Comparison of ENCODE assay signal across 17 cellular contexts in genomic region chr10:119447421-119447820, GRCh38.
DNase-seq lines count a peak whose midpoint lies in the region; ATAC-seq and TF ChIP-seq lines count a peak whose summit lies in the region.
"Had no signal": no experiment of that assay in that cellular context is flagged by ENCODE, and none has a peak within 500 bp of the region (broad histone marks: within the 10 kb centered on the region; RNA-seq: fewer than 3 reads in every experiment).

No MANE protein-coding gene starts in this region.

- H3K27me3 ChIP-seq in left ventricle myocardium inferior (ENCODE audit: low read depth) (no peaks in the 10 kb centered on the region), right atrium auricular region (no peaks in the 10 kb centered on the region), neuronal stem cell (ENCODE audit: control insufficient read depth in 3 of 3, insufficient read depth in 3 of 3, low read depth in 1 of 3, low read length in 3 of 3) (no peaks in the 10 kb centered on the region)

- H3K4me3 ChIP-seq in left ventricle myocardium inferior (no peak overlapping the region), right atrium auricular region (no peak overlapping the region), neuronal stem cell (ENCODE audit: low read length in 2 of 2) (no peak overlapping the region), lower leg skin (ENCODE audit: low read depth, poor library complexity, severe bottlenecking) (no peak overlapping the region)
- H3K4me3 ChIP-seq: GM23338 had no signal

- DNase-seq in activated CD4-positive, alpha-beta T cell treated with anti-CD3 and anti-CD28 coated beads, Interleukin-2, amount 10 ng/mL, durations not matched to agents 24 days and 14 days = no peak
- DNase-seq in activated CD4-positive, alpha-beta T cell treated with anti-CD3 and anti-CD28 coated beads, Interleukin-2, amount 10 ng/mL, durations not matched to agents 7 days and 5 days = no peak
- DNase-seq in left ventricle myocardium inferior (no peak), right atrium auricular region (ENCODE audit: low spot score) (no peak), neuronal stem cell (ENCODE audit: low spot score) (no peak), lower leg skin (ENCODE audit: low spot score in 2 of 2) (no peak)
- DNase-seq: CD8-positive, alpha-beta T cell; COR-L47; DMS153; DMS79 treated with DMSO at 0.1 percent for 48 hours; EL; H7 had no signal

- H3K9me3 ChIP-seq in left ventricle myocardium inferior (replicated peaks) = no peaks in the 10 kb centered on the region
- no peaks in the 10 kb centered on the region for H3K9me3 ChIP-seq in right atrium auricular region
- H3K9me3 ChIP-seq in neuronal stem cell (replicated peaks in 1 of 2; ENCODE audit: control insufficient read depth in 2 of 2, insufficient read depth in 1 of 2, low read depth in 1 of 2, low read length in 2 of 2) = no peaks in the 10 kb centered on the region

- CTCF ChIA-PET in activated CD4-positive, alpha-beta T cell treated with anti-CD3 and anti-CD28 coated beads, Interleukin-2, amount 10 ng/mL, durations not matched to agents 7 days and 5 days (lab: Charles Lee) = no interaction called here

- peak; percentile 31 for ATAC-seq in esophagus mucosa
- no peak for ATAC-seq in HG03045 (IDR thresholded peaks at IDR 0.05; ENCODE audit: unreplicated experiment)
- ATAC-seq: CD8-positive, alpha-beta T cell; GM23338 had no signal

- TF ChIP-seq CTCF in left ventricle myocardium inferior (IDR thresholded peaks at IDR 0.05; ENCODE audit: borderline replicate concordance) = no peak
- TF ChIP-seq CTCF in right atrium auricular region (IDR thresholded peaks at IDR 0.05) = no peak
- no peak for TF ChIP-seq CTCF in lower leg skin (IDR thresholded peaks at IDR 0.05)

- no peak overlapping the region for H2BK12ac ChIP-seq in neuronal stem cell (ENCODE audit: low read length)

- peak overlapping the region; percentile 73 for H4K8ac ChIP-seq in neuronal stem cell (ENCODE audit: low read depth, low read length)

- H3K9ac ChIP-seq in neuronal stem cell (ENCODE audit: low read depth, low read length, poor library complexity) = no peak overlapping the region

- peaks cover 17% of the 10 kb centered on the region for H3K36me3 Mint-ChIP-seq in activated CD4-positive, alpha-beta T cell treated with anti-CD3 and anti-CD28 coated beads, Interleukin-2, amount 10 ng/mL, durations not matched to agents 24 days and 14 days (ENCODE audit: low read depth)
- H3K36me3 Mint-ChIP-seq in activated CD4-positive, alpha-beta T cell treated with anti-CD3 and anti-CD28 coated beads, Interleukin-2, amount 10 ng/mL, durations not matched to agents 7 days and 5 days (ENCODE audit: low read depth) = peaks cover 5% of the 10 kb centered on the region

- POLR2A ChIA-PET in activated CD4-positive, alpha-beta T cell treated with anti-CD3 and anti-CD28 coated beads, Interleukin-2, amount 10 ng/mL, durations not matched to agents 7 days and 5 days (lab: Charles Lee) = no interaction called here

- H3K36me3 ChIP-seq in left ventricle myocardium inferior = peaks cover 79% of the 10 kb centered on the region
- peaks cover 34% of the 10 kb centered on the region for H3K36me3 ChIP-seq in right atrium auricular region
- peaks cover 0 to 3% of the 10 kb centered on the region in 2 donors for H3K36me3 ChIP-seq in neuronal stem cell (replicated peaks in 1 of 2; ENCODE audit: control insufficient read depth in 2 of 2, insufficient read depth in 2 of 2, low read length in 2 of 2)

- no peak overlapping the region for H3K4me2 ChIP-seq in neuronal stem cell (ENCODE audit: insufficient read depth, low read length, poor library complexity, severe bottlenecking)
- H3K4me2 ChIP-seq: GM23338 had no signal

- no peak overlapping the region for H3K18ac ChIP-seq in neuronal stem cell (ENCODE audit: low read length)

- H3K4ac ChIP-seq in neuronal stem cell (ENCODE audit: low read length) = no peak overlapping the region

- no peaks in the 10 kb centered on the region for H3K9me3 Mint-ChIP-seq in activated CD4-positive, alpha-beta T cell treated with anti-CD3 and anti-CD28 coated beads, Interleukin-2, amount 10 ng/mL, durations not matched to agents 24 days and 14 days
- no peaks in the 10 kb centered on the region for H3K9me3 Mint-ChIP-seq in activated CD4-positive, alpha-beta T cell treated with anti-CD3 and anti-CD28 coated beads, Interleukin-2, amount 10 ng/mL, durations not matched to agents 7 days and 5 days
- H3K9me3 Mint-ChIP-seq: CD8-positive, alpha-beta T cell; GM23338 had no signal

- H3K27ac ChIP-seq in left ventricle myocardium inferior (replicated peaks) (peak overlapping the region; percentile 3), right atrium auricular region (no peak overlapping the region), neuronal stem cell (replicated peaks; ENCODE audit: low read length) (no peak overlapping the region)
- H3K27ac ChIP-seq: 22Rv1 had no signal

- H3K14ac ChIP-seq in neuronal stem cell (ENCODE audit: low read length) = no peak overlapping the region

- peak overlapping the region; percentile 21 for H2BK15ac ChIP-seq in neuronal stem cell (ENCODE audit: low read length)

- no peak overlapping the region for H4K91ac ChIP-seq in neuronal stem cell (ENCODE audit: low read depth, low read length, poor library complexity)

- H3K4me1 Mint-ChIP-seq in activated CD4-positive, alpha-beta T cell treated with anti-CD3 and anti-CD28 coated beads, Interleukin-2, amount 10 ng/mL, durations not matched to agents 24 days and 14 days = peaks cover 7% of the 10 kb centered on the region
- H3K4me1 Mint-ChIP-seq in activated CD4-positive, alpha-beta T cell treated with anti-CD3 and anti-CD28 coated beads, Interleukin-2, amount 10 ng/mL, durations not matched to agents 7 days and 5 days = peaks cover 14% of the 10 kb centered on the region

- no peaks in the 10 kb centered on the region for H3K27me3 Mint-ChIP-seq in activated CD4-positive, alpha-beta T cell treated with anti-CD3 and anti-CD28 coated beads, Interleukin-2, amount 10 ng/mL, durations not matched to agents 24 days and 14 days
- no peaks in the 10 kb centered on the region for H3K27me3 Mint-ChIP-seq in activated CD4-positive, alpha-beta T cell treated with anti-CD3 and anti-CD28 coated beads, Interleukin-2, amount 10 ng/mL, durations not matched to agents 7 days and 5 days

- H3K27ac Mint-ChIP-seq in activated CD4-positive, alpha-beta T cell treated with anti-CD3 and anti-CD28 coated beads, Interleukin-2, amount 10 ng/mL, durations not matched to agents 24 days and 14 days = peak overlapping the region; percentile 22
- H3K27ac Mint-ChIP-seq in activated CD4-positive, alpha-beta T cell treated with anti-CD3 and anti-CD28 coated beads, Interleukin-2, amount 10 ng/mL, durations not matched to agents 7 days and 5 days = no peak overlapping the region
- H3K27ac Mint-ChIP-seq: CD8-positive, alpha-beta T cell; GM23338 had no signal

- no CpG with 5 or more reads among the region's 7 CpGs for WGBS in neuronal stem cell (ENCODE audit: extremely low coverage in 2 of 2, insufficient read length in 2 of 2, insufficient replicate concordance in 1 of 2), 2 donors
- WGBS in lower leg skin, 2 donors = 70% methylated on average over 7 of the region's 7 CpGs

- intact Hi-C loops in activated CD4-positive, alpha-beta T cell treated with anti-CD3 and anti-CD28 coated beads, Interleukin-2, amount 10 ng/mL, durations not matched to agents 24 days and 14 days (cut with micrococcal nuclease) = loop anchor here (5.0 kb wide), 1 partner anchor 40 kb away; no protein-coding TSS in a partner anchor
- intact Hi-C loops in left ventricle myocardium inferior (cut with micrococcal nuclease) = no loop called here
- intact Hi-C loops in lower leg skin (cut with DNase I; ENCODE audit: low total_unique reads) = loop anchor here (10.0 kb wide), 1 partner anchor 243 kb away; the partner anchor contains the start of gene GRK5

- no peak overlapping the region for H2AFZ ChIP-seq in neuronal stem cell (ENCODE audit: low read length)
- H2AFZ ChIP-seq: GM23338 had no signal

- no peak overlapping the region for H2BK120ac ChIP-seq in neuronal stem cell (ENCODE audit: low read depth, low read length)

- no peak for TF ChIP-seq POLR2A in lower leg skin (IDR thresholded peaks at IDR 0.05)

- H3K4me1 ChIP-seq in left ventricle myocardium inferior (peaks cover 41% of the 10 kb centered on the region), right atrium auricular region (peaks cover 0 to 12% of the 10 kb centered on the region in 2 donors), neuronal stem cell (ENCODE audit: control insufficient read depth in 2 of 2, insufficient read depth in 1 of 2, low read depth in 1 of 2, low read length in 2 of 2) (peaks cover 2 to 15% of the 10 kb centered on the region in 2 donors)

- H3K23ac ChIP-seq in neuronal stem cell (ENCODE audit: low read depth, low read length, poor library complexity) = peak overlapping the region; percentile 87

- no peak overlapping the region for H3K4me3 Mint-ChIP-seq in activated CD4-positive, alpha-beta T cell treated with anti-CD3 and anti-CD28 coated beads, Interleukin-2, amount 10 ng/mL, durations not matched to agents 24 days and 14 days
- H3K4me3 Mint-ChIP-seq in activated CD4-positive, alpha-beta T cell treated with anti-CD3 and anti-CD28 coated beads, Interleukin-2, amount 10 ng/mL, durations not matched to agents 7 days and 5 days = no peak overlapping the region
- H3K4me3 Mint-ChIP-seq: CD14-positive monocyte; CD8-positive, alpha-beta T cell; GM23338 had no signal

- no peak overlapping the region for H2BK5ac ChIP-seq in neuronal stem cell (ENCODE audit: low read length)

- no peaks in the 10 kb centered on the region for H3K79me1 ChIP-seq in neuronal stem cell (ENCODE audit: low read depth, low read length)

- no peak overlapping the region for H2AK5ac ChIP-seq in neuronal stem cell (ENCODE audit: low read depth, low read length)
